Comparison of ENCODE assay signal across 16 cellular contexts in genomic region chr17:48725294-48726064, GRCh38. TPM values are rescaled to one million over a fixed set of nuclear protein-coding genes. Genes with fewer than 3 reads are reported as not detected.
DNase-seq lines count a peak whose midpoint lies in the region; ATAC-seq and TF ChIP-seq lines count a peak whose summit lies in the region.
"Had no signal": no experiment of that assay in that cellular context is flagged by ENCODE, and none has a peak within 500 bp of the region (broad histone marks: within the 10 kb centered on the region; RNA-seq: fewer than 3 reads in every experiment).

No MANE protein-coding gene starts in this region.

- H3K9me3 ChIP-seq in WERI-Rb-1 (ENCODE audit: severe bottlenecking) (peaks cover 8% of the 10 kb centered on the region), SJCRH30 (replicated peaks) (no peaks in the 10 kb centered on the region)
- H3K9me3 ChIP-seq: psoas muscle had no signal

- peak overlapping the region; percentile 56 for H3K4me3 Mint-ChIP-seq in activated naive CD8-positive, alpha-beta T cell
- no peak overlapping the region for H3K4me3 Mint-ChIP-seq in activated naive CD8-positive, alpha-beta T cell treated with anti-CD3 and anti-CD28 coated beads for 36 hours
- H3K4me3 Mint-ChIP-seq in immature natural killer cell: peak overlapping the region in 3 of 5 donors; percentile 52 to 67 (median 63)
- H3K4me3 Mint-ChIP-seq in stimulated activated effector memory CD8-positive, alpha-beta T cell treated with anti-CD3 and anti-CD28 coated beads, Interleukin-12 subunit alpha, Interleukin-12 subunit beta, amount 100 ng/mL, for 72 hours: peak overlapping the region; percentile 59

- DNase-seq in activated naive CD8-positive, alpha-beta T cell treated with anti-CD3 and anti-CD28 coated beads for 36 hours: no peak
- no peak for DNase-seq in WERI-Rb-1
- no peak for DNase-seq in immature natural killer cell
- DNase-seq in stimulated activated effector memory CD8-positive, alpha-beta T cell treated with anti-CD3 and anti-CD28 coated beads, Interleukin-12 subunit alpha, Interleukin-12 subunit beta, amount 100 ng/mL, for 72 hours (ENCODE audit: low spot score in 2 of 2): no peak
- DNase-seq in SJCRH30: no peak
- DNase-seq in amniotic stem cell (lab: John Stamatoyannopoulos, UW): no peak
- DNase-seq: activated CD4-positive, alpha-beta T cell treated with anti-CD3 and anti-CD28 coated beads for 4 hours; activated gamma-delta T cell treated with Interleukin-2 at 50 U/mL for 16 hours; AML-193; DND-41; psoas muscle; stimulated activated CD4-positive, alpha-beta T cell treated with anti-CD3 and anti-CD28 coated beads, Interleukin-4, amount 100 ng/mL, for 1 hour had no signal

- no peak for TF ChIP-seq CTCF in WERI-Rb-1 (IDR thresholded peaks at IDR 0.05; ENCODE audit: low read depth, low read length)

- H3K4me3 ChIP-seq in WERI-Rb-1 (ENCODE audit: low read depth, low read length) (0 out of 2 replicates have a peak overlapping the region, but pooled peaks have one; percentile 0), SJCRH30 (no peak overlapping the region)
- H3K4me3 ChIP-seq: psoas muscle had no signal

- H3K4me1 ChIP-seq in SJCRH30: peaks cover 8% of the 10 kb centered on the region; the same call in 1 of the 2 replicates

- no peak overlapping the region for H3K27ac Mint-ChIP-seq in activated naive CD8-positive, alpha-beta T cell
- no peak overlapping the region for H3K27ac Mint-ChIP-seq in activated naive CD8-positive, alpha-beta T cell treated with anti-CD3 and anti-CD28 coated beads for 36 hours
- H3K27ac Mint-ChIP-seq in immature natural killer cell: no peak overlapping the region
- no peak overlapping the region for H3K27ac Mint-ChIP-seq in stimulated activated effector memory CD8-positive, alpha-beta T cell treated with anti-CD3 and anti-CD28 coated beads, Interleukin-12 subunit alpha, Interleukin-12 subunit beta, amount 100 ng/mL, for 72 hours
- H3K27ac Mint-ChIP-seq: stimulated activated naive CD8-positive, alpha-beta T cell treated with anti-CD3 and anti-CD28 coated beads, Interleukin-15, Interleukin-2, amounts not matched to agents 100 ng/mL and 50 ng/mL, for 24 hours had no signal

- H3K27ac ChIP-seq in WERI-Rb-1 (no peak overlapping the region), SJCRH30 (no peak overlapping the region)
- H3K27ac ChIP-seq: psoas muscle had no signal

- no peaks in the 10 kb centered on the region for H3K36me3 ChIP-seq in WERI-Rb-1
- no peaks in the 10 kb centered on the region for H3K36me3 ChIP-seq in SJCRH30

- no peaks in the 10 kb centered on the region for H3K36me3 Mint-ChIP-seq in activated naive CD8-positive, alpha-beta T cell
- H3K36me3 Mint-ChIP-seq in activated naive CD8-positive, alpha-beta T cell treated with anti-CD3 and anti-CD28 coated beads for 36 hours: peaks cover 2% of the 10 kb centered on the region
- peaks cover 0 to 3% (median 0%) of the 10 kb centered on the region in 3 donors for H3K36me3 Mint-ChIP-seq in immature natural killer cell
- peaks cover 13% of the 10 kb centered on the region for H3K36me3 Mint-ChIP-seq in stimulated activated effector memory CD8-positive, alpha-beta T cell treated with anti-CD3 and anti-CD28 coated beads, Interleukin-12 subunit alpha, Interleukin-12 subunit beta, amount 100 ng/mL, for 72 hours

- peaks cover 53% of the 10 kb centered on the region for H3K27me3 Mint-ChIP-seq in activated naive CD8-positive, alpha-beta T cell
- peaks cover 100% of the 10 kb centered on the region for H3K27me3 Mint-ChIP-seq in activated naive CD8-positive, alpha-beta T cell treated with anti-CD3 and anti-CD28 coated beads for 36 hours
- peaks cover 55 to 84% (median 77%) of the 10 kb centered on the region in 3 donors for H3K27me3 Mint-ChIP-seq in immature natural killer cell (ENCODE audit: low read depth in 3 of 3)

- H3K4me1 Mint-ChIP-seq in activated naive CD8-positive, alpha-beta T cell (ENCODE audit: low read depth): peaks cover 45% of the 10 kb centered on the region
- peaks cover 33% of the 10 kb centered on the region for H3K4me1 Mint-ChIP-seq in activated naive CD8-positive, alpha-beta T cell treated with anti-CD3 and anti-CD28 coated beads for 36 hours
- peaks cover 30 to 32% of the 10 kb centered on the region in 2 donors for H3K4me1 Mint-ChIP-seq in immature natural killer cell
- peaks cover 45% of the 10 kb centered on the region for H3K4me1 Mint-ChIP-seq in stimulated activated effector memory CD8-positive, alpha-beta T cell treated with anti-CD3 and anti-CD28 coated beads, Interleukin-12 subunit alpha, Interleukin-12 subunit beta, amount 100 ng/mL, for 72 hours

- H3K27me3 ChIP-seq in WERI-Rb-1 (ENCODE audit: insufficient read depth, low read depth, severe bottlenecking): peaks cover 100% of the 10 kb centered on the region
- H3K27me3 ChIP-seq in SJCRH30: no peaks in the 10 kb centered on the region

- ATAC-seq in stimulated activated effector memory CD8-positive, alpha-beta T cell treated with anti-CD3 and anti-CD28 coated beads, Interleukin-12 subunit alpha, Interleukin-12 subunit beta, amount 100 ng/mL, for 72 hours: peak; percentile 38
- no peak for ATAC-seq in HG02678 (IDR thresholded peaks at IDR 0.05; ENCODE audit: unreplicated experiment)

- no peaks in the 10 kb centered on the region for H3K9me3 Mint-ChIP-seq in activated naive CD8-positive, alpha-beta T cell (ENCODE audit: low read depth)
- H3K9me3 Mint-ChIP-seq in activated naive CD8-positive, alpha-beta T cell treated with anti-CD3 and anti-CD28 coated beads for 36 hours: no peaks in the 10 kb centered on the region
- peaks cover 0 to 4% (median 0%) of the 10 kb centered on the region in 6 donors for H3K9me3 Mint-ChIP-seq in immature natural killer cell
- H3K9me3 Mint-ChIP-seq in stimulated activated effector memory CD8-positive, alpha-beta T cell treated with anti-CD3 and anti-CD28 coated beads, Interleukin-12 subunit alpha, Interleukin-12 subunit beta, amount 100 ng/mL, for 72 hours: no peaks in the 10 kb centered on the region
- H3K9me3 Mint-ChIP-seq: stimulated activated naive CD8-positive, alpha-beta T cell treated with anti-CD3 and anti-CD28 coated beads, Interleukin-15, Interleukin-2, amounts not matched to agents 100 ng/mL and 50 ng/mL, for 24 hours had no signal

RNA-seq across cellular contexts. Expression of gene PRAC2, which starts 2.5 kb away (rescaled TPM):
- total RNA-seq in activated naive CD8-positive, alpha-beta T cell treated with anti-CD3 and anti-CD28 coated beads for 36 hours: not detected
- not detected for polyA plus RNA-seq in immature natural killer cell
- total RNA-seq in SJCRH30 (2014; rRNA removed; shearing (Covaris generic)): 0.56 and 0.59 TPM in 2 replicates
- total RNA-seq: cerebellum, psoas muscle had no signal
- polyA plus RNA-seq: psoas muscle had no signal

RNA-seq across cellular contexts. Expression of gene HOXB13, which starts 3.1 kb away (rescaled TPM):
- total RNA-seq in activated naive CD8-positive, alpha-beta T cell treated with anti-CD3 and anti-CD28 coated beads for 36 hours: not detected
- polyA plus RNA-seq in immature natural killer cell: not detected
- total RNA-seq in SJCRH30 (2014; rRNA removed; shearing (Covaris generic)): 8.3 and 9.2 TPM in 2 replicates
- total RNA-seq: cerebellum, psoas muscle had no signal
- polyA plus RNA-seq: psoas muscle had no signal

RNA-seq across cellular contexts. Expression of gene PRAC1, which starts 3.2 kb away (rescaled TPM):
- total RNA-seq in activated naive CD8-positive, alpha-beta T cell treated with anti-CD3 and anti-CD28 coated beads for 36 hours: not detected
- polyA plus RNA-seq in immature natural killer cell: not detected
- not detected in 2 replicates for total RNA-seq in SJCRH30 (2014; rRNA removed; shearing (Covaris generic))
- total RNA-seq: cerebellum, psoas muscle had no signal
- polyA plus RNA-seq: psoas muscle had no signal
